ENCODE assay signal across 34 cellular contexts in the genomic region with DNA sequence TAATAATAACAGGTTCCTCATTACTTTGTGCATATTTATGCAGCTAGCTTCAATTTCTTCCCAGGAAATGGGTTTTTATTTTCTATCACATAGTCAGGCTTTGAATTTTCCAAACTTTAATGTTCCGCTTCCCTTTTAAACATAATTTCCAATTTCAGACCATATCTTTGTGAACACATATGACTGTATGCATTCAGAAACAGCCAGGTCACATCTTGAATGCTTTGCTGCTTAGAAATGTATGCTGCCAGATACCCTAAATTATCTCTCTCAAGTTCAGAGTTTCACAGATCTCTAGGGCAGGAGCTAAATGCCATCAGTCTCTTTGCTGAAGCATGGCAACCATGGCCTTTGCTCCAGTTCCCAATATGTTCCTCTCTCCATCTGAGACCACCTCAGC.
"Had no signal": no experiment of that assay in that cellular context is flagged by ENCODE, and none has a peak within 500 bp of the region (broad histone marks: within the 10 kb centered on the region; RNA-seq: fewer than 3 reads in every experiment).

No MANE protein-coding gene starts in this region.

- H3K36me3 ChIP-seq: MG63 had no signal

- H3K4me3 ChIP-seq: MG63 had no signal

- H3K27me3 ChIP-seq: MG63 had no signal

- DNase-seq: Karpas-422, Kasumi-1, MG63, MM.1S, MV-4-11, NCI-H1048, NCI-H1092, NCI-H1092 treated with DMSO at 0.1 percent for 48 hours, NCI-H1105, NCI-H1105 treated with DMSO at 0.1 percent for 48 hours, NCI-H1417, NCI-H1417 treated with DMSO at 0.1 percent for 48 hours, NCI-H1436, NCI-H1436 treated with DMSO at 0.1 percent for 48 hours, NCI-H146, NCI-H1694, NCI-H1694 treated with DMSO at 0.1 percent for 48 hours, NCI-H187, NCI-H187 treated with DMSO at 0.1 percent for 48 hours, NCI-H1930, NCI-H2029, NCI-H2029 treated with DMSO at 0.1 percent for 48 hours, NCI-H2081, NCI-H2081 treated with DMSO at 0.1 percent for 48 hours, NCI-H2107, NCI-H2171, NCI-H2171 treated with DMSO at 0.1 percent for 48 hours, NCI-H2227 treated with DMSO at 0.1 percent for 48 hours, NCI-H226, NCI-H345, NCI-H446, NCI-H446 treated with DMSO at 0.1 percent for 48 hours, NCI-H510A, NCI-H510A treated with DMSO at 0.1 percent for 48 hours had no signal
